ENCODE assay signal across 16 cellular contexts in genomic region chr6:112178846-112179245, GRCh38.
"Had no signal": no experiment of that assay in that cellular context is flagged by ENCODE, and none has a peak within 500 bp of the region (broad histone marks: within the 10 kb centered on the region; RNA-seq: fewer than 3 reads in every experiment).

No MANE protein-coding gene starts in this region.

- H3K36me3 ChIP-seq: neutrophil had no signal

- DNase-seq: cerebellar nuclear complex; erythroblast; glutamatergic neuron; islet precursor cell; left lung; lower lobe of right lung; midbrain; naive B cell; nephron progenitor cell; psoas muscle; small intestine; stimulated activated CD4-positive, alpha-beta T cell treated with anti-CD3 and anti-CD28 coated beads, Interleukin-12 subunit alpha, Interleukin-12 subunit beta, amount 100 ng/mL, for 4 hours; stimulated activated naive CD4-positive, alpha-beta T cell; testis; transverse colon had no signal

- H3K27me3 ChIP-seq: left lung, testis, transverse colon had no signal

- H3K4me1 ChIP-seq: left lung, lower lobe of right lung, psoas muscle, testis had no signal

- H3K9me3 ChIP-seq: left lung, lower lobe of right lung, neutrophil, psoas muscle, testis, transverse colon had no signal

- H3K4me3 ChIP-seq: left lung, lower lobe of right lung, psoas muscle, testis, transverse colon had no signal

- H3K27ac ChIP-seq: left lung, lower lobe of right lung, neutrophil, psoas muscle, testis had no signal

- ATAC-seq: lower lobe of right lung, psoas muscle had no signal
